ENCODE assay signal across 8 cellular contexts in genomic region chr15:52018693-52019393, GRCh38. TPM values are rescaled to one million over a fixed set of nuclear protein-coding genes. Genes with fewer than 3 reads are reported as not detected.
DNase-seq lines count a peak whose midpoint lies in the region; ATAC-seq and TF ChIP-seq lines count a peak whose summit lies in the region.

Gene MAPK6 (plus strand): TSS chr15:52019219. CDS start chr15:52046461, 27,242 bp downstream.

- H2AFZ ChIP-seq in ACC112 (ENCODE audit: low read length, unreplicated experiment) (no peak within 1 kb of the TSS), mammary epithelial cell (ENCODE audit: low read depth, low read length) (peak within 1 kb of the TSS; percentile 79)

- H3K9me3 ChIP-seq in mammary epithelial cell (replicated peaks; ENCODE audit: insufficient read depth, low read length): no peaks in the 10 kb centered on the region

- H3K9ac ChIP-seq in mammary epithelial cell (ENCODE audit: insufficient read depth, low read length): peak within 1 kb of the TSS; percentile 100

- H3K9me3 Mint-ChIP-seq in immature natural killer cell: no peaks in the 10 kb centered on the region

- peaks cover 27% of the 10 kb centered on the region for H3K4me1 ChIP-seq in ACC112 (ENCODE audit: control insufficient read depth, insufficient read depth, low read length, unreplicated experiment)
- H3K4me1 ChIP-seq in mammary epithelial cell (ENCODE audit: insufficient read depth, low read length): peaks cover 16% of the 10 kb centered on the region

- no peaks in the 10 kb centered on the region for H4K20me1 ChIP-seq in mammary epithelial cell (ENCODE audit: insufficient read depth, low read length)

- 32% methylated on average over 11 of the region's 59 CpGs for WGBS in mammary epithelial cell (ENCODE audit: low coverage, missing lambda C conversion rate)

- ATAC-seq in GM18861 (IDR thresholded peaks at IDR 0.05; ENCODE audit: unreplicated experiment) (peak; percentile 58), HG03095 (IDR thresholded peaks at IDR 0.05; ENCODE audit: unreplicated experiment) (peak; percentile 56)

- H3K4me3 Mint-ChIP-seq in immature natural killer cell: peak within 1 kb of the TSS; percentile 93 to 98 (median 94)

- H3K79me2 ChIP-seq in ACC112 (ENCODE audit: control insufficient read depth, insufficient read depth, low read length, unreplicated experiment) (peaks cover 41% of the 10 kb centered on the region), mammary epithelial cell (ENCODE audit: insufficient read depth, low read length) (peaks cover 41% of the 10 kb centered on the region)

- H3K27me3 ChIP-seq in ACC112 (ENCODE audit: insufficient read depth, low read length): no peaks in the 10 kb centered on the region
- no peaks in the 10 kb centered on the region for H3K27me3 ChIP-seq in mammary epithelial cell (ENCODE audit: insufficient read depth, low read length)

- dilution Hi-C loops in mammary epithelial cell (cut with HindIII; ENCODE audit: low sequenced_read_pairs): no loop called here

- in situ Hi-C loops in mammary epithelial cell (cut with MboI; ENCODE audit: low sequenced_read_pairs in 2 of 2): no loop called here

- intact Hi-C loops in mammary epithelial cell (cut with micrococcal nuclease): loop anchor here (1.0 kb wide), 2 partner anchors 37 to 58 kb away; no protein-coding TSS in a partner anchor

- peak within 1 kb of the TSS; percentile 94 to 99 (median 96) for H3K27ac Mint-ChIP-seq in immature natural killer cell

- H3K36me3 Mint-ChIP-seq in immature natural killer cell: no peaks in the 10 kb centered on the region

- TF ChIP-seq CTCF in WI38 (IDR thresholded peaks at IDR 0.05; ENCODE audit: low read depth, low read length) (no peak), mammary epithelial cell (conservative IDR thresholded peaks at IDR 0.05 in 1 of 2, IDR thresholded peaks at IDR 0.05 in 1 of 2; ENCODE audit: extremely low read depth in 1 of 2, insufficient read depth in 1 of 2, low read depth in 1 of 2, low read length in 2 of 2) (no peak)

- DNase-seq in NCI-H2196 treated with DMSO at 0.1 percent for 48 hours (lab: John Stamatoyannopoulos, UW; ENCODE audit: unreplicated experiment) (peak; percentile 57), mammary epithelial cell (peak; percentile 91), immature natural killer cell (peak; percentile 93 to 94 (median 94)), smooth muscle cell of the brain vasculature (ENCODE audit: low read depth, low spot score) (peak; percentile 79)

- H3K4me3 ChIP-seq in ACC112 (ENCODE audit: low read depth, low read length): peak within 1 kb of the TSS; percentile 97
- H3K4me3 ChIP-seq in WI38 (ENCODE audit: low read depth, low read length): peak within 1 kb of the TSS; percentile 82
- peak within 1 kb of the TSS; percentile 57 to 80 (median 76) for H3K4me3 ChIP-seq in mammary epithelial cell (replicated peaks in 1 of 3; ENCODE audit: insufficient read depth in 1 of 3, low read depth in 2 of 3, low read length in 3 of 3)

- H3K36me3 ChIP-seq in ACC112 (ENCODE audit: insufficient read depth, low read length) (no peaks in the 10 kb centered on the region), mammary epithelial cell (ENCODE audit: insufficient read depth, low read length) (no peaks in the 10 kb centered on the region)

- CTCF ChIA-PET in mammary epithelial cell (lab: Charles Lee; ENCODE audit: low non-redundant PET): no interaction called here

- H3K4me1 Mint-ChIP-seq in immature natural killer cell: peaks cover 30 to 34% of the 10 kb centered on the region in 2 donors

- peaks cover 9 to 22% (median 17%) of the 10 kb centered on the region in 3 donors for H3K27me3 Mint-ChIP-seq in immature natural killer cell (ENCODE audit: low read depth in 3 of 3)

- peak within 1 kb of the TSS; percentile 98 for H3K27ac ChIP-seq in ACC112 (ENCODE audit: low read depth, low read length)
- peak within 1 kb of the TSS; percentile 99 for H3K27ac ChIP-seq in mammary epithelial cell (ENCODE audit: insufficient read depth, low read depth, low read length)

- TSS peak; percentile 4 for BruUV-seq in mammary epithelial cell (replicated peaks; lab: Mats Ljungman, UMichigan)

- H3K4me2 ChIP-seq in mammary epithelial cell (ENCODE audit: insufficient read depth, low read depth, low read length): peak within 1 kb of the TSS; percentile 96

RNA-seq across cellular contexts. Expression of gene MAPK6, which starts in this region (rescaled TPM):
- 100 to 1,000 TPM in 1 of 2 donors, 10 to 100 TPM in 1; 99.9 to 105 TPM for total RNA-seq in mammary epithelial cell
- 42.5 TPM for polyA plus RNA-seq in mammary epithelial cell
- 76.9 TPM for polyA minus RNA-seq in mammary epithelial cell
- 1 to 10 TPM; 2.4 to 5.1 (median 4.9) TPM for polyA plus RNA-seq in immature natural killer cell

Comparison
In these comparisons a context has a peak if more than half of its experiments do, and no peak if none do; other contexts are left out.
1. Peak in every context shown above with its lines: DNase-seq, ATAC-seq, H3K4me3 ChIP-seq and H3K27ac ChIP-seq.